25 cellular contexts compared by ENCODE assay signal in genomic region chr22:20458530-20459151, GRCh38.
"Had no signal": no experiment of that assay in that cellular context is flagged by ENCODE, and none has a peak within 500 bp of the region (broad histone marks: within the 10 kb centered on the region; RNA-seq: fewer than 3 reads in every experiment).

No MANE protein-coding gene starts in this region.

- H3K9me3 ChIP-seq: colonic mucosa, esophagus muscularis mucosa, left lung, tibial artery, uterus had no signal

- DNase-seq: activated CD4-positive, alpha-beta T cell treated with anti-CD3 and anti-CD28 coated beads for 4 hours; activated CD4-positive, alpha-beta T cell treated with anti-CD3 and anti-CD28 coated beads, Interleukin-2, amount 50 U/mL, for 48 hours; activated CD4-positive, CD25-positive, alpha-beta regulatory T cell; activated effector memory CD4-positive, alpha-beta T cell treated with Interleukin-2 at 50 U/mL for 16 hours; activated naive CD4-positive, alpha-beta T cell treated with anti-CD3 and anti-CD28 coated beads, Interleukin-2, amount 10 ng/mL, durations not matched to agents 7 days and 5 days; activated T-cell treated with anti-CD3 and anti-CD28 coated beads, Interleukin-2, amount 50 U/mL, for 72 hours; brain microvascular endothelial cell; central memory CD4-positive, alpha-beta T cell; colonic mucosa; glutamatergic neuron; immature natural killer cell; kidney glomerular epithelial cell; left lung; naive thymus-derived CD8-positive, alpha-beta T cell; nucleus accumbens; stimulated activated CD4-positive, alpha-beta T cell treated with anti-CD3 and anti-CD28 coated beads, Interleukin-12 subunit alpha, Interleukin-12 subunit beta, amount 100 ng/mL, for 4 hours; stimulated activated CD4-positive, alpha-beta T cell treated with anti-CD3 and anti-CD28 coated beads, Interleukin-4, amount 100 ng/mL, for 4 hours; stimulated activated naive CD8-positive, alpha-beta T cell treated with anti-CD3 and anti-CD28 coated beads, Interleukin-15, Interleukin-2, amounts not matched to agents 100 U/mL and 50 U/mL, for 24 hours; tibial artery; uterus had no signal

- H3K4me2 ChIP-seq: hepatocyte had no signal

- H3K27me3 Mint-ChIP-seq: activated naive CD4-positive, alpha-beta T cell treated with anti-CD3 and anti-CD28 coated beads, Interleukin-2, amount 10 ng/mL, durations not matched to agents 7 days and 5 days; naive thymus-derived CD8-positive, alpha-beta T cell had no signal

- H3K27ac ChIP-seq: brain microvascular endothelial cell, colonic mucosa, esophagus muscularis mucosa, hepatocyte, left lung, tibial artery, uterus had no signal

- H2AFZ ChIP-seq: hepatocyte had no signal

- H3K27ac Mint-ChIP-seq: activated naive CD4-positive, alpha-beta T cell treated with anti-CD3 and anti-CD28 coated beads, Interleukin-2, amount 10 ng/mL, durations not matched to agents 7 days and 5 days; activated T-cell treated with anti-CD3 and anti-CD28 coated beads, Interleukin-2, amount 50 U/mL, for 72 hours had no signal

- H3K4me1 ChIP-seq: colonic mucosa, tibial artery, uterus had no signal

- H3K4me3 Mint-ChIP-seq: activated naive CD4-positive, alpha-beta T cell treated with anti-CD3 and anti-CD28 coated beads, Interleukin-2, amount 10 ng/mL, durations not matched to agents 7 days and 5 days; activated T-cell treated with anti-CD3 and anti-CD28 coated beads, Interleukin-2, amount 50 U/mL, for 72 hours; immature natural killer cell had no signal

- H3K79me2 ChIP-seq: hepatocyte had no signal

- H3K4me3 ChIP-seq: colonic mucosa, dorsolateral prefrontal cortex, esophagus muscularis mucosa, hepatocyte, left lung, tibial artery, uterus had no signal

- H3K9me3 Mint-ChIP-seq: activated naive CD4-positive, alpha-beta T cell treated with anti-CD3 and anti-CD28 coated beads, Interleukin-2, amount 10 ng/mL, durations not matched to agents 7 days and 5 days; activated T-cell treated with anti-CD3 and anti-CD28 coated beads, Interleukin-2, amount 50 U/mL, for 72 hours; immature natural killer cell; naive thymus-derived CD8-positive, alpha-beta T cell had no signal

- H3K27me3 ChIP-seq: brain microvascular endothelial cell, colonic mucosa, dorsolateral prefrontal cortex, esophagus muscularis mucosa, hepatocyte, left lung, tibial artery, uterus had no signal

- ATAC-seq: activated T-cell treated with anti-CD3 and anti-CD28 coated beads, Interleukin-2, amount 50 U/mL, for 72 hours; left lung; naive thymus-derived CD8-positive, alpha-beta T cell; SK-N-SH treated with all-trans-retinoic acid at 6 μM for 48 hours; stimulated activated naive CD8-positive, alpha-beta T cell treated with anti-CD3 and anti-CD28 coated beads, Interleukin-15, Interleukin-2, amounts not matched to agents 100 U/mL and 50 U/mL, for 24 hours had no signal

- H3K36me3 ChIP-seq: colonic mucosa, uterus had no signal

- FAIRE-seq: frontal cortex had no signal
